1 cellular context compared by ENCODE assay signal in genomic region chr4:139177049-139177887, GRCh38.
TF ChIP-seq lines count a peak whose summit lies in the region.

Gene ELF2, minus strand, starts transcription at chr4:139177218. Its CDS starts 39,517 bp downstream, at chr4:139137701.

TF ChIP-seq in GM12878, 131 proteins besides CTCF, POLR2A, EP300 and RAD21 (continued from another document and continues in another):
- TF ChIP-seq, protein P1, sequence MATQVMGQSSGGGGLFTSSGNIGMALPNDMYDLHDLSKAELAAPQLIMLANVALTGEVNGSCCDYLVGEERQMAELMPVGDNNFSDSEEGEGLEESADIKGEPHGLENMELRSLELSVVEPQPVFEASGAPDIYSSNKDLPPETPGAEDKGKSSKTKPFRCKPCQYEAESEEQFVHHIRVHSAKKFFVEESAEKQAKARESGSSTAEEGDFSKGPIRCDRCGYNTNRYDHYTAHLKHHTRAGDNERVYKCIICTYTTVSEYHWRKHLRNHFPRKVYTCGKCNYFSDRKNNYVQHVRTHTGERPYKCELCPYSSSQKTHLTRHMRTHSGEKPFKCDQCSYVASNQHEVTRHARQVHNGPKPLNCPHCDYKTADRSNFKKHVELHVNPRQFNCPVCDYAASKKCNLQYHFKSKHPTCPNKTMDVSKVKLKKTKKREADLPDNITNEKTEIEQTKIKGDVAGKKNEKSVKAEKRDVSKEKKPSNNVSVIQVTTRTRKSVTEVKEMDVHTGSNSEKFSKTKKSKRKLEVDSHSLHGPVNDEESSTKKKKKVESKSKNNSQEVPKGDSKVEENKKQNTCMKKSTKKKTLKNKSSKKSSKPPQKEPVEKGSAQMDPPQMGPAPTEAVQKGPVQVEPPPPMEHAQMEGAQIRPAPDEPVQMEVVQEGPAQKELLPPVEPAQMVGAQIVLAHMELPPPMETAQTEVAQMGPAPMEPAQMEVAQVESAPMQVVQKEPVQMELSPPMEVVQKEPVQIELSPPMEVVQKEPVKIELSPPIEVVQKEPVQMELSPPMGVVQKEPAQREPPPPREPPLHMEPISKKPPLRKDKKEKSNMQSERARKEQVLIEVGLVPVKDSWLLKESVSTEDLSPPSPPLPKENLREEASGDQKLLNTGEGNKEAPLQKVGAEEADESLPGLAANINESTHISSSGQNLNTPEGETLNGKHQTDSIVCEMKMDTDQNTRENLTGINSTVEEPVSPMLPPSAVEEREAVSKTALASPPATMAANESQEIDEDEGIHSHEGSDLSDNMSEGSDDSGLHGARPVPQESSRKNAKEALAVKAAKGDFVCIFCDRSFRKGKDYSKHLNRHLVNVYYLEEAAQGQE (IDR thresholded peaks at IDR 0.05; ENCODE audit: low read depth, low read length), result no peak
- 0 out of 2 replicates have a peak, but pooled peaks have one; percentile 34 for TF ChIP-seq CREB1 (IDR thresholded peaks at IDR 0.05; ENCODE audit: low read depth)
- no peak for TF ChIP-seq MEF2A (IDR thresholded peaks at IDR 0.05; ENCODE audit: insufficient read depth, low read depth, low read length)
- no peak for TF ChIP-seq ZNF384 (IDR thresholded peaks at IDR 0.05; ENCODE audit: borderline replicate concordance, low read depth, low read length)
- TF ChIP-seq, protein P2, sequence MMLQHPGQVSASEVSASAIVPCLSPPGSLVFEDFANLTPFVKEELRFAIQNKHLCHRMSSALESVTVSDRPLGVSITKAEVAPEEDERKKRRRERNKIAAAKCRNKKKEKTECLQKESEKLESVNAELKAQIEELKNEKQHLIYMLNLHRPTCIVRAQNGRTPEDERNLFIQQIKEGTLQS (IDR thresholded peaks at IDR 0.05; ENCODE audit: borderline replicate concordance, extremely low read depth, low read depth, low read length), result no peak
- no peak for TF ChIP-seq TBL1XR1 (IDR thresholded peaks at IDR 0.05; ENCODE audit: low read depth, low read length)
- TF ChIP-seq ZSCAN29 (IDR thresholded peaks at IDR 0.05), result no peak
- TF ChIP-seq SMARCA5 (IDR thresholded peaks at IDR 0.05), result peak; percentile 55; the same call in 1 of the 2 replicates
- TF ChIP-seq PAX5 (IDR thresholded peaks at IDR 0.05; ENCODE audit: borderline replicate concordance, low read depth, low read length), result no peak
- TF ChIP-seq CHD1 (IDR thresholded peaks at IDR 0.05; ENCODE audit: low read depth, low read length), result no peak
- TF ChIP-seq, protein P3, sequence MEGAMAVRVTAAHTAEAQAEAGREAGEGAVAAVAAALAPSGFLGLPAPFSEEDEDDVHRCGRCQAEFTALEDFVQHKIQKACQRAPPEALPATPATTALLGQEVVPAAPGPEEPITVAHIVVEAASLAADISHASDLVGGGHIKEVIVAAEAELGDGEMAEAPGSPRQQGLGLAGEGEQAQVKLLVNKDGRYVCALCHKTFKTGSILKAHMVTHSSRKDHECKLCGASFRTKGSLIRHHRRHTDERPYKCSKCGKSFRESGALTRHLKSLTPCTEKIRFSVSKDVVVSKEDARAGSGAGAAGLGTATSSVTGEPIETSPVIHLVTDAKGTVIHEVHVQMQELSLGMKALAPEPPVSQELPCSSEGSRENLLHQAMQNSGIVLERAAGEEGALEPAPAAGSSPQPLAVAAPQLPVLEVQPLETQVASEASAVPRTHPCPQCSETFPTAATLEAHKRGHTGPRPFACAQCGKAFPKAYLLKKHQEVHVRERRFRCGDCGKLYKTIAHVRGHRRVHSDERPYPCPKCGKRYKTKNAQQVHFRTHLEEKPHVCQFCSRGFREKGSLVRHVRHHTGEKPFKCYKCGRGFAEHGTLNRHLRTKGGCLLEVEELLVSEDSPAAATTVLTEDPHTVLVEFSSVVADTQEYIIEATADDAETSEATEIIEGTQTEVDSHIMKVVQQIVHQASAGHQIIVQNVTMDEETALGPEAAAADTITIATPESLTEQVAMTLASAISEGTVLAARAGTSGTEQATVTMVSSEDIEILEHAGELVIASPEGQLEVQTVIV (IDR thresholded peaks at IDR 0.05; ENCODE audit: borderline replicate concordance, partially characterized antibody), result no peak
- no peak for TF ChIP-seq PAX8 (IDR thresholded peaks at IDR 0.05)
- no peak; the same call in 1 of the 2 replicates for TF ChIP-seq POLR2AphosphoS5 (IDR thresholded peaks at IDR 0.05; ENCODE audit: low read length)
- peak; percentile 70 for TF ChIP-seq NKRF (conservative IDR thresholded peaks at IDR 0.05)
- TF ChIP-seq, protein P4, sequence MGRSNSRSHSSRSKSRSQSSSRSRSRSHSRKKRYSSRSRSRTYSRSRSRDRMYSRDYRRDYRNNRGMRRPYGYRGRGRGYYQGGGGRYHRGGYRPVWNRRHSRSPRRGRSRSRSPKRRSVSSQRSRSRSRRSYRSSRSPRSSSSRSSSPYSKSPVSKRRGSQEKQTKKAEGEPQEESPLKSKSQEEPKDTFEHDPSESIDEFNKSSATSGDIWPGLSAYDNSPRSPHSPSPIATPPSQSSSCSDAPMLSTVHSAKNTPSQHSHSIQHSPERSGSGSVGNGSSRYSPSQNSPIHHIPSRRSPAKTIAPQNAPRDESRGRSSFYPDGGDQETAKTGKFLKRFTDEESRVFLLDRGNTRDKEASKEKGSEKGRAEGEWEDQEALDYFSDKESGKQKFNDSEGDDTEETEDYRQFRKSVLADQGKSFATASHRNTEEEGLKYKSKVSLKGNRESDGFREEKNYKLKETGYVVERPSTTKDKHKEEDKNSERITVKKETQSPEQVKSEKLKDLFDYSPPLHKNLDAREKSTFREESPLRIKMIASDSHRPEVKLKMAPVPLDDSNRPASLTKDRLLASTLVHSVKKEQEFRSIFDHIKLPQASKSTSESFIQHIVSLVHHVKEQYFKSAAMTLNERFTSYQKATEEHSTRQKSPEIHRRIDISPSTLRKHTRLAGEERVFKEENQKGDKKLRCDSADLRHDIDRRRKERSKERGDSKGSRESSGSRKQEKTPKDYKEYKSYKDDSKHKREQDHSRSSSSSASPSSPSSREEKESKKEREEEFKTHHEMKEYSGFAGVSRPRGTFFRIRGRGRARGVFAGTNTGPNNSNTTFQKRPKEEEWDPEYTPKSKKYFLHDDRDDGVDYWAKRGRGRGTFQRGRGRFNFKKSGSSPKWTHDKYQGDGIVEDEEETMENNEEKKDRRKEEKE (IDR thresholded peaks at IDR 0.05), result no peak
- TF ChIP-seq BHLHE40 (IDR thresholded peaks at IDR 0.05; ENCODE audit: borderline replicate concordance in 1 of 2, low read depth in 2 of 2, low read length in 1 of 2), result peak; percentile 52 to 88; a peak in 3 of 4 replicates
- TF ChIP-seq CHD2 (IDR thresholded peaks at IDR 0.05; ENCODE audit: borderline replicate concordance, low read depth, low read length), result no peak
- TF ChIP-seq CBX5 (IDR thresholded peaks at IDR 0.05; ENCODE audit: low read depth), result no peak
- peak; percentile 91 for TF ChIP-seq GATAD2B (conservative IDR thresholded peaks at IDR 0.05; ENCODE audit: low read depth)
- peak; percentile 22 for TF ChIP-seq KLF5 (IDR thresholded peaks at IDR 0.05; ENCODE audit: partially characterized antibody)
- TF ChIP-seq PRDM15 (CRISPR knock-in tag; IDR thresholded peaks at IDR 0.05), result no peak
- TF ChIP-seq IKZF2 (IDR thresholded peaks at IDR 0.05), result 0 out of 4 replicates have a peak, but pooled peaks of 1 of the 2 experiments have one; percentile 5
- TF ChIP-seq, protein P5, sequence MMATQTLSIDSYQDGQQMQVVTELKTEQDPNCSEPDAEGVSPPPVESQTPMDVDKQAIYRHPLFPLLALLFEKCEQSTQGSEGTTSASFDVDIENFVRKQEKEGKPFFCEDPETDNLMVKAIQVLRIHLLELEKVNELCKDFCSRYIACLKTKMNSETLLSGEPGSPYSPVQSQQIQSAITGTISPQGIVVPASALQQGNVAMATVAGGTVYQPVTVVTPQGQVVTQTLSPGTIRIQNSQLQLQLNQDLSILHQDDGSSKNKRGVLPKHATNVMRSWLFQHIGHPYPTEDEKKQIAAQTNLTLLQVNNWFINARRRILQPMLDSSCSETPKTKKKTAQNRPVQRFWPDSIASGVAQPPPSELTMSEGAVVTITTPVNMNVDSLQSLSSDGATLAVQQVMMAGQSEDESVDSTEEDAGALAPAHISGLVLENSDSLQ (IDR thresholded peaks at IDR 0.05), result peak; percentile 68
- TF ChIP-seq, protein P6, sequence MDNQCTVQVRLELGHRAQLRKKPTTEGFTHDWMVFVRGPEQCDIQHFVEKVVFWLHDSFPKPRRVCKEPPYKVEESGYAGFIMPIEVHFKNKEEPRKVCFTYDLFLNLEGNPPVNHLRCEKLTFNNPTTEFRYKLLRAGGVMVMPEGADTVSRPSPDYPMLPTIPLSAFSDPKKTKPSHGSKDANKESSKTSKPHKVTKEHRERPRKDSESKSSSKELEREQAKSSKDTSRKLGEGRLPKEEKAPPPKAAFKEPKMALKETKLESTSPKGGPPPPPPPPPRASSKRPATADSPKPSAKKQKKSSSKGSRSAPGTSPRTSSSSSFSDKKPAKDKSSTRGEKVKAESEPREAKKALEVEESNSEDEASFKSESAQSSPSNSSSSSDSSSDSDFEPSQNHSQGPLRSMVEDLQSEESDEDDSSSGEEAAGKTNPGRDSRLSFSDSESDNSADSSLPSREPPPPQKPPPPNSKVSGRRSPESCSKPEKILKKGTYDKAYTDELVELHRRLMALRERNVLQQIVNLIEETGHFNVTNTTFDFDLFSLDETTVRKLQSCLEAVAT (IDR thresholded peaks at IDR 0.05), result no peak
- TF ChIP-seq GABPA (IDR thresholded peaks at IDR 0.05; ENCODE audit: low read depth), result no peak
- TF ChIP-seq, protein P7, sequence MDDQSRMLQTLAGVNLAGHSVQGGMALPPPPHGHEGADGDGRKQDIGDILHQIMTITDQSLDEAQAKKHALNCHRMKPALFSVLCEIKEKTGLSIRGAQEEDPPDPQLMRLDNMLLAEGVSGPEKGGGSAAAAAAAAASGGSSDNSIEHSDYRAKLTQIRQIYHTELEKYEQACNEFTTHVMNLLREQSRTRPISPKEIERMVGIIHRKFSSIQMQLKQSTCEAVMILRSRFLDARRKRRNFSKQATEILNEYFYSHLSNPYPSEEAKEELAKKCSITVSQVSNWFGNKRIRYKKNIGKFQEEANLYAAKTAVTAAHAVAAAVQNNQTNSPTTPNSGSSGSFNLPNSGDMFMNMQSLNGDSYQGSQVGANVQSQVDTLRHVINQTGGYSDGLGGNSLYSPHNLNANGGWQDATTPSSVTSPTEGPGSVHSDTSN (IDR thresholded peaks at IDR 0.05; ENCODE audit: insufficient replicate concordance, low read depth, low read length), result no peak
- no peak for TF ChIP-seq ZNF217 (IDR thresholded peaks at IDR 0.05)
- no peak; the same call in 1 of the 2 replicates for TF ChIP-seq ASH2L (IDR thresholded peaks at IDR 0.05; ENCODE audit: borderline replicate concordance, low read depth)
- TF ChIP-seq ATF7 (IDR thresholded peaks at IDR 0.05; ENCODE audit: low read depth), result no peak
- no peak for TF ChIP-seq STAT1 (conservative IDR thresholded peaks at IDR 0.05)
- no peak for TF ChIP-seq ZBED1 (IDR thresholded peaks at IDR 0.05; ENCODE audit: borderline replicate concordance)
- no peak for TF ChIP-seq ZNF207 (IDR thresholded peaks at IDR 0.05; ENCODE audit: borderline replicate concordance)
- no peak; the same call in 1 of the 2 replicates for TF ChIP-seq EED (IDR thresholded peaks at IDR 0.05; ENCODE audit: low read depth)
- no peak for TF ChIP-seq SIX5 (IDR thresholded peaks at IDR 0.05; ENCODE audit: low read depth, low read length, severe bottlenecking)
- TF ChIP-seq BRCA1 (IDR thresholded peaks at IDR 0.05; ENCODE audit: low read depth, low read length), result no peak
- TF ChIP-seq MYC (IDR thresholded peaks at IDR 0.05; ENCODE audit: insufficient read depth, insufficient read length, insufficient replicate concordance, low read length, severe bottlenecking), result no peak
- no peak for TF ChIP-seq NFYA (IDR thresholded peaks at IDR 0.05; ENCODE audit: borderline replicate concordance, low read depth, low read length)
- TF ChIP-seq RB1 (IDR thresholded peaks at IDR 0.05; ENCODE audit: borderline replicate concordance), result no peak; the same call in 1 of the 2 replicates
- no peak for TF ChIP-seq JUNB (IDR thresholded peaks at IDR 0.05)
- no peak for TF ChIP-seq HDAC6 (IDR thresholded peaks at IDR 0.05; ENCODE audit: unreplicated experiment)
- no peak for TF ChIP-seq NR2C1 (IDR thresholded peaks at IDR 0.05)
- no peak for TF ChIP-seq WRNIP1 (IDR thresholded peaks at IDR 0.05; ENCODE audit: borderline replicate concordance, low read depth, low read length)
- TF ChIP-seq NR2F1 (conservative IDR thresholded peaks at IDR 0.05), result 0 out of 2 replicates have a peak, but pooled peaks have one; percentile 35
- no peak for TF ChIP-seq ETV6 (conservative IDR thresholded peaks at IDR 0.05 in 1 of 2, IDR thresholded peaks at IDR 0.05 in 1 of 2; ENCODE audit: borderline replicate concordance in 1 of 2, low read depth in 1 of 2)
- TF ChIP-seq EZH2 (IDR thresholded peaks at IDR 0.05; ENCODE audit: borderline replicate concordance, control insufficient read depth, low read depth, low read length), result no peak
